ENCODE assay signal across 11 cellular contexts in genomic region chr18:62326646-62327348, GRCh38. TPM values are rescaled to one million over a fixed set of nuclear protein-coding genes. Genes with fewer than 3 reads are reported as not detected.
DNase-seq lines count a peak whose midpoint lies in the region; ATAC-seq and TF ChIP-seq lines count a peak whose summit lies in the region.
"Had no signal": no experiment of that assay in that cellular context is flagged by ENCODE, and none has a peak within 500 bp of the region (broad histone marks: within the 10 kb centered on the region; RNA-seq: fewer than 3 reads in every experiment).

No MANE protein-coding gene starts in this region.

- H3K4me1 ChIP-seq in heart left ventricle, result peaks cover 4 to 76% (median 31%) of the 10 kb centered on the region in 12 donors
- peaks cover 6% of the 10 kb centered on the region for H3K4me1 ChIP-seq in iPS DF 6.9 (ENCODE audit: control insufficient read depth, insufficient read depth, low read length)
- H3K4me1 ChIP-seq in suprapubic skin, result peaks cover 31% of the 10 kb centered on the region

- TF ChIP-seq CTCF in heart left ventricle (IDR thresholded peaks at IDR 0.05), result no peak
- TF ChIP-seq CTCF in activated CD8-positive, alpha-beta T cell treated with anti-CD3 and anti-CD28 coated beads for 36 hours (IDR thresholded peaks at IDR 0.05), result no peak
- no peak for TF ChIP-seq CTCF in suprapubic skin (IDR thresholded peaks at IDR 0.05)

- peaks cover 74% of the 10 kb centered on the region for H3K27me3 Mint-ChIP-seq in activated CD8-positive, alpha-beta T cell treated with anti-CD3 and anti-CD28 coated beads for 36 hours

- no peak overlapping the region for H3K27ac ChIP-seq in heart left ventricle
- H3K27ac ChIP-seq in iPS DF 6.9 (ENCODE audit: low read length), result no peak overlapping the region
- H3K27ac ChIP-seq in suprapubic skin, result no peak overlapping the region

- CTCF ChIA-PET in activated CD8-positive, alpha-beta T cell treated with anti-CD3 and anti-CD28 coated beads for 36 hours (lab: Charles Lee), result interaction anchor here (0.7 to 1.7 kb wide), 3 partner anchors 94 to 252 kb away, joined by 3 to 6 read pairs (median 5); no protein-coding TSS in a partner anchor

- H3K27ac Mint-ChIP-seq in activated CD8-positive, alpha-beta T cell treated with anti-CD3 and anti-CD28 coated beads for 36 hours, result no peak overlapping the region

- no peaks in the 10 kb centered on the region for H3K9me3 Mint-ChIP-seq in activated CD8-positive, alpha-beta T cell treated with anti-CD3 and anti-CD28 coated beads for 36 hours

- H3K4me1 Mint-ChIP-seq in activated CD8-positive, alpha-beta T cell treated with anti-CD3 and anti-CD28 coated beads for 36 hours (ENCODE audit: low read depth), result peaks cover 39% of the 10 kb centered on the region

- peak overlapping the region; percentile 77 for H3K4me3 Mint-ChIP-seq in activated CD8-positive, alpha-beta T cell treated with anti-CD3 and anti-CD28 coated beads for 36 hours

- intact Hi-C loops in heart left ventricle (cut with DNase I) (loop anchor here in 1 of 10 donors (10.0 kb wide), 1 partner anchor 258 kb away; no protein-coding TSS in a partner anchor), cardiac septum (cut with DNase I) (no loop called here)
- intact Hi-C loops in activated CD8-positive, alpha-beta T cell treated with anti-CD3 and anti-CD28 coated beads for 36 hours (cut with micrococcal nuclease), result no loop called here

- ATAC-seq in heart left ventricle, result no peak
- no peak for ATAC-seq in activated CD8-positive, alpha-beta T cell treated with anti-CD3 and anti-CD28 coated beads for 36 hours

- TF ChIP-seq EP300 in suprapubic skin (IDR thresholded peaks at IDR 0.05), result no peak

- H3K36me3 Mint-ChIP-seq in activated CD8-positive, alpha-beta T cell treated with anti-CD3 and anti-CD28 coated beads for 36 hours (ENCODE audit: low read depth), result no peaks in the 10 kb centered on the region

- H3K36me3 ChIP-seq in heart left ventricle (no peaks in the 10 kb centered on the region), iPS DF 6.9 (ENCODE audit: control insufficient read depth, insufficient read depth, low read length) (no peaks in the 10 kb centered on the region), suprapubic skin (no peaks in the 10 kb centered on the region)

- H3K9me3 ChIP-seq in heart left ventricle (no peaks in the 10 kb centered on the region), iPS DF 6.9 (ENCODE audit: control insufficient read depth, insufficient read depth, low read length) (no peaks in the 10 kb centered on the region), suprapubic skin (no peaks in the 10 kb centered on the region)

- TF ChIP-seq POLR2A in heart left ventricle (IDR thresholded peaks at IDR 0.05) (no peak), suprapubic skin (IDR thresholded peaks at IDR 0.05) (no peak)

- H3K4me3 ChIP-seq in heart left ventricle (peak overlapping the region in 7 of 12 donors; percentile 28 to 61 (median 54)), iPS DF 6.9 (ENCODE audit: low read length) (peak overlapping the region; percentile 64; the same call in 1 of the 2 replicates), suprapubic skin (peak overlapping the region; percentile 65)

- H3K27me3 ChIP-seq in heart left ventricle, result peaks cover 18 to 69% (median 47%) of the 10 kb centered on the region in 9 donors
- H3K27me3 ChIP-seq in iPS DF 6.9 (ENCODE audit: control insufficient read depth, insufficient read depth, low read length), result peaks cover 11% of the 10 kb centered on the region; the same call in 1 of the 2 replicates
- peaks cover 58% of the 10 kb centered on the region for H3K27me3 ChIP-seq in suprapubic skin

- DNase-seq in heart left ventricle, result no peak
- no peak for DNase-seq in cardiac septum (ENCODE audit: low spot score)
- no peak for DNase-seq in activated CD8-positive, alpha-beta T cell treated with anti-CD3 and anti-CD28 coated beads for 36 hours
- no peak for DNase-seq in iPS DF 6.9 (ENCODE audit: low read depth, low spot score)
- no peak for DNase-seq in suprapubic skin (ENCODE audit: low spot score in 2 of 2)
- DNase-seq in DMS53 (lab: John Stamatoyannopoulos, UW), result no peak
- DNase-seq in medulla oblongata (ENCODE audit: extremely low spot score), result no peak
- DNase-seq in LoVo (ENCODE audit: low spot score), result no peak
- DNase-seq: NCI-H748 treated with DMSO at 0.1 percent for 48 hours; stimulated activated CD4-positive, alpha-beta T cell treated with anti-CD3 and anti-CD28 coated beads, Interleukin-2, amount 100 ng/mL, for 24 hours; substantia nigra had no signal

- POLR2A ChIA-PET in activated CD8-positive, alpha-beta T cell treated with anti-CD3 and anti-CD28 coated beads for 36 hours (lab: Charles Lee), result interaction anchor here (1.0 to 1.1 kb wide), 2 partner anchors 8 to 12 kb away, joined by 3 to 4 read pairs; no protein-coding TSS in a partner anchor

- 36 to 52% (median 45%) methylated on average over 12 of the region's 12 CpGs for WGBS in heart left ventricle, 4 donors
- WGBS in iPS DF 6.9 (ENCODE audit: insufficient coverage, insufficient read length), result no CpG with 5 or more reads among the region's 12 CpGs
- WGBS in suprapubic skin, result 60% methylated on average over 11 of the region's 12 CpGs

RNA-seq across cellular contexts. Expression of gene TNFRSF11A, which starts 1.7 kb away (rescaled TPM):
- total RNA-seq in heart left ventricle (1 to 10 TPM in 8 of 9 donors, under 1 TPM in 1; 0.16 to 5.0 (median 1.5) TPM), cardiac septum (1.0 TPM), suprapubic skin (10 to 100 TPM in 1 of 4 donors, 1 to 10 TPM in 3; 4.8 to 15.4 (median 5.9) TPM)
- under 1 TPM; 0.23 to 0.42 TPM for polyA plus RNA-seq in heart left ventricle
- total RNA-seq in activated CD8-positive, alpha-beta T cell treated with anti-CD3 and anti-CD28 coated beads for 36 hours, result 1 to 10 TPM; 7.3 to 8.0 TPM
